ENCODE assay signal across 11 cellular contexts in genomic region chr10:70492786-70493659, GRCh38. TPM values are rescaled to one million over a fixed set of nuclear protein-coding genes. Genes with fewer than 3 reads are reported as not detected.
DNase-seq lines count a peak whose midpoint lies in the region; ATAC-seq, FAIRE-seq and TF ChIP-seq lines count a peak whose summit lies in the region.
"Had no signal": no experiment of that assay in that cellular context is flagged by ENCODE, and none has a peak within 500 bp of the region (broad histone marks: within the 10 kb centered on the region; RNA-seq: fewer than 3 reads in every experiment).

No MANE protein-coding gene starts in this region.

- H3K36me3 Mint-ChIP-seq in glutamatergic neuron (ENCODE audit: unreplicated experiment), result no peaks in the 10 kb centered on the region
- H3K36me3 Mint-ChIP-seq in activated T-cell treated with anti-CD3 and anti-CD28 coated beads, Interleukin-2, amount 50 U/mL, for 24 hours (ENCODE audit: low read depth), result no peaks in the 10 kb centered on the region
- no peaks in the 10 kb centered on the region for H3K36me3 Mint-ChIP-seq in CD8-positive, alpha-beta memory T cell

- H3K9ac ChIP-seq in BLaER1 treated with 17β-estradiol and CSF1 and Interleukin-3, amounts not matched to agents 10 nM and 100 nM, result peak overlapping the region in 9 of 11 experiments; percentile 59 to 78 (median 71); a peak in 18 of 22 replicates

- peaks cover 60 to 100% (median 98%) of the 10 kb centered on the region in 10 experiments for H3K4me1 ChIP-seq in BLaER1 treated with 17β-estradiol and CSF1 and Interleukin-3, amounts not matched to agents 10 nM and 100 nM
- H3K4me1 ChIP-seq in CD8-positive, alpha-beta memory T cell (ENCODE audit: insufficient read depth, low read length), result peaks cover 5% of the 10 kb centered on the region
- H3K4me1 ChIP-seq: tibial artery had no signal

- H3K4me1 Mint-ChIP-seq in glutamatergic neuron (ENCODE audit: low read depth, unreplicated experiment), result peaks cover 14% of the 10 kb centered on the region
- peaks cover 23% of the 10 kb centered on the region for H3K4me1 Mint-ChIP-seq in activated T-cell treated with anti-CD3 and anti-CD28 coated beads, Interleukin-2, amount 50 U/mL, for 24 hours (ENCODE audit: low read depth)
- H3K4me1 Mint-ChIP-seq in CD8-positive, alpha-beta memory T cell, result peaks cover 13 to 16% (median 14%) of the 10 kb centered on the region in 3 donors

- peaks cover 3% of the 10 kb centered on the region for H3K27me3 Mint-ChIP-seq in glutamatergic neuron (ENCODE audit: unreplicated experiment)
- H3K27me3 Mint-ChIP-seq in activated T-cell treated with anti-CD3 and anti-CD28 coated beads, Interleukin-2, amount 50 U/mL, for 24 hours, result peaks cover 15% of the 10 kb centered on the region
- H3K27me3 Mint-ChIP-seq in CD8-positive, alpha-beta memory T cell, result peaks cover 15 to 38% of the 10 kb centered on the region in 2 donors
- H3K27me3 Mint-ChIP-seq: CD4-positive, alpha-beta T cell had no signal

- FAIRE-seq in H54 (lab: Jason Lieb, UNC), result no peak

- H4K20me1 ChIP-seq in BLaER1 treated with 17β-estradiol and CSF1 and Interleukin-3, amounts not matched to agents 10 nM and 100 nM, result peaks cover 0 to 43% (median 2%) of the 10 kb centered on the region in 11 experiments; a peak in 7 of 22 replicates

- peak overlapping the region in 10 of 11 experiments; percentile 51 to 90 (median 84); a peak in 20 of 22 replicates for H3K27ac ChIP-seq in BLaER1 treated with 17β-estradiol and CSF1 and Interleukin-3, amounts not matched to agents 10 nM and 100 nM
- H3K27ac ChIP-seq in CD8-positive, alpha-beta memory T cell (ENCODE audit: low read depth, low read length), result no peak overlapping the region
- H3K27ac ChIP-seq: tibial artery had no signal

- peak overlapping the region; percentile 27 for H3K4me3 Mint-ChIP-seq in glutamatergic neuron (ENCODE audit: unreplicated experiment)
- no peak overlapping the region for H3K4me3 Mint-ChIP-seq in activated T-cell treated with anti-CD3 and anti-CD28 coated beads, Interleukin-2, amount 50 U/mL, for 24 hours
- H3K4me3 Mint-ChIP-seq in CD8-positive, alpha-beta memory T cell, result peak overlapping the region in 1 of 7 donors; percentile 63
- H3K4me3 Mint-ChIP-seq: CD4-positive, alpha-beta T cell had no signal

- peak; percentile 31 for ATAC-seq in GM21786 (IDR thresholded peaks at IDR 0.05; ENCODE audit: unreplicated experiment)

- peak overlapping the region in 8 of 10 experiments; percentile 28 to 64 (median 52); a peak in 15 of 20 replicates for H3K4me3 ChIP-seq in BLaER1 treated with 17β-estradiol and CSF1 and Interleukin-3, amounts not matched to agents 10 nM and 100 nM
- peak overlapping the region; percentile 33 for H3K4me3 ChIP-seq in NB4 (ENCODE audit: low read depth, low read length)
- H3K4me3 ChIP-seq in CD8-positive, alpha-beta memory T cell (ENCODE audit: low read length), result no peak overlapping the region
- H3K4me3 ChIP-seq: tibial artery had no signal

- CTCF ChIA-PET in CD8-positive, alpha-beta memory T cell (lab: Charles Lee), result no interaction called here

- H3K9me3 Mint-ChIP-seq in glutamatergic neuron (ENCODE audit: unreplicated experiment), result peaks cover 5% of the 10 kb centered on the region
- no peaks in the 10 kb centered on the region for H3K9me3 Mint-ChIP-seq in activated T-cell treated with anti-CD3 and anti-CD28 coated beads, Interleukin-2, amount 50 U/mL, for 24 hours
- H3K9me3 Mint-ChIP-seq in CD8-positive, alpha-beta memory T cell, result no peaks in the 10 kb centered on the region
- H3K9me3 Mint-ChIP-seq: CD4-positive, alpha-beta T cell had no signal

- H3K36me3 ChIP-seq in BLaER1 treated with 17β-estradiol and CSF1 and Interleukin-3, amounts not matched to agents 10 nM and 100 nM, result peaks cover 0 to 4% (median 2%) of the 10 kb centered on the region in 11 experiments; a peak in 6 of 22 replicates
- H3K36me3 ChIP-seq in CD8-positive, alpha-beta memory T cell (ENCODE audit: insufficient read depth, low read length), result no peaks in the 10 kb centered on the region
- H3K36me3 ChIP-seq: tibial artery had no signal

- no peak for TF ChIP-seq POLR2A in NB4 (IDR thresholded peaks at IDR 0.05; ENCODE audit: extremely low read depth, insufficient read length)
- no peak for TF ChIP-seq POLR2A in H54 (IDR thresholded peaks at IDR 0.05; ENCODE audit: low read depth, low read length)

- H3K27ac Mint-ChIP-seq in glutamatergic neuron (ENCODE audit: unreplicated experiment), result peak overlapping the region; percentile 44
- H3K27ac Mint-ChIP-seq in activated T-cell treated with anti-CD3 and anti-CD28 coated beads, Interleukin-2, amount 50 U/mL, for 24 hours, result no peak overlapping the region
- H3K27ac Mint-ChIP-seq in CD8-positive, alpha-beta memory T cell, result no peak overlapping the region
- H3K27ac Mint-ChIP-seq: CD4-positive, alpha-beta T cell had no signal

- no peaks in the 10 kb centered on the region for H3K27me3 ChIP-seq in BLaER1 treated with 17β-estradiol and CSF1 and Interleukin-3, amounts not matched to agents 10 nM and 100 nM
- no peaks in the 10 kb centered on the region for H3K27me3 ChIP-seq in CD8-positive, alpha-beta memory T cell (ENCODE audit: insufficient read depth, low read length, poor library complexity, severe bottlenecking)
- H3K27me3 ChIP-seq: tibial artery had no signal

- POLR2A ChIA-PET in CD8-positive, alpha-beta memory T cell (lab: Charles Lee), result no interaction called here

- H3K4me2 ChIP-seq in BLaER1 treated with 17β-estradiol and CSF1 and Interleukin-3, amounts not matched to agents 10 nM and 100 nM, result peak overlapping the region; percentile 82 to 99 (median 95)

- H3K9me3 ChIP-seq in BLaER1 treated with 17β-estradiol and CSF1 and Interleukin-3, amounts not matched to agents 10 nM and 100 nM (replicated peaks in 1 of 11), result no peaks in the 10 kb centered on the region
- no peaks in the 10 kb centered on the region for H3K9me3 ChIP-seq in CD8-positive, alpha-beta memory T cell (ENCODE audit: low read length)
- H3K9me3 ChIP-seq: tibial artery had no signal

- TF ChIP-seq CTCF in NB4 (IDR thresholded peaks at IDR 0.05; ENCODE audit: low read depth, low read length), result no peak
- TF ChIP-seq CTCF in glutamatergic neuron (IDR thresholded peaks at IDR 0.05; ENCODE audit: partially characterized antibody, unreplicated experiment), result no peak

- DNase-seq in NB4 (ENCODE audit: low read depth) (peak; percentile 93), glutamatergic neuron (no peak), H54 (ENCODE audit: insufficient read length, low spot score) (no peak), T-helper 9 cell (no peak)
- no peak for DNase-seq in activated T-cell treated with anti-CD3 and anti-CD28 coated beads, Interleukin-2, amount 50 U/mL, for 24 hours
- no peak for DNase-seq in CD8-positive, alpha-beta memory T cell
- DNase-seq: CD4-positive, alpha-beta T cell had no signal

RNA-seq across cellular contexts. Expression of gene PALD1, which starts 14.5 kb away (rescaled TPM):
- total RNA-seq in glutamatergic neuron (ENCODE audit: unreplicated experiment), result 15.5 TPM
- under 1 TPM; 0.20 to 0.29 TPM for total RNA-seq in CD8-positive, alpha-beta memory T cell
- not detected for polyA plus RNA-seq in CD8-positive, alpha-beta memory T cell

RNA-seq across cellular contexts. Expression of gene NODAL, which starts 51.5 kb away (rescaled TPM):
- total RNA-seq in glutamatergic neuron (ENCODE audit: unreplicated experiment), result not detected
- total RNA-seq in CD8-positive, alpha-beta memory T cell, result not detected
- polyA plus RNA-seq in CD8-positive, alpha-beta memory T cell, result 0.43 TPM
- total RNA-seq: CD4-positive, alpha-beta T cell; myocyte had no signal

Comparison
In these comparisons a context has a peak if more than half of its experiments do, and no peak if none do; other contexts are left out.
1. RNA of gene PALD1, which starts 14.5 kb away (total RNA-seq): 15.5 TPM in glutamatergic neuron (single experiment); 0.20 to 0.29 TPM in CD8-positive, alpha-beta memory T cell; every median in the first group is over 10 times any median in the second.